ENCODE assay signal across 1 cellular context in the genomic region with DNA sequence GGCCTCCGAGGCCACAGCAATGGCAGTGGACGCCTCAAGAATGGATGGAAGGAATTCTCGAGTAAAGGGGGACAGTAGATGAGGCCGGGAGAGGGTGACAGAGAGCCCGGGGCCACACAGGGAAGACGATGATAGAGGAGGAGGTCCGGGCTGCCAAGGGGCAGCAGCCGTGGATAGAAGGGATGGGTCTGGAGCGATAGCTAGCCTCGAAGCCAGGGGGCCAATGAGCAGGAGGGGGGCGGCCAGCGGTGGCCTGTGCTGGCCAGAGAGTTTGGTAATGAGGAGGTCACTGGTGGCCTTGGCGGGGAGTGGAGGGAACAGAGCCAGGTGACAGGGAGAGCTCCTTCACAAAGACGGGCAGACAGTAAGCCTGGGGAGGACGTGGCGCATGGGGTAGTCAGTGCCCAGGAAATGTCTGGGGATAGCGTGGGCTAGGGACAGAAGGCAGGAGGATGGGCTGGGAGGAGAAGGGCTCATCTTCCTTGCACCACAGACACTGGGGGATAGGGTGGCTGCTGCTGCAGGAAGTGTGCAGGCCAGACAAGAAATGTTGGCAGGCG.
TF ChIP-seq lines count a peak whose summit lies in the region.

No MANE protein-coding gene starts in this region.

TF ChIP-seq in H1, 55 proteins besides CTCF, POLR2A, EP300 and RAD21:
- TF ChIP-seq SIN3A (conservative IDR thresholded peaks at IDR 0.05 in 1 of 2, IDR thresholded peaks at IDR 0.05 in 1 of 2; ENCODE audit: low read depth in 1 of 2, low read length in 2 of 2) (no peak), GTF2F1 (IDR thresholded peaks at IDR 0.05; ENCODE audit: borderline replicate concordance, low read depth, low read length) (no peak), ASH2L (IDR thresholded peaks at IDR 0.05; ENCODE audit: low read length) (no peak), TBP (IDR thresholded peaks at IDR 0.05; ENCODE audit: low read depth, low read length) (no peak), RNF2 (IDR thresholded peaks at IDR 0.05; ENCODE audit: borderline replicate concordance, low read depth, low read length, missing control alignments, poor library complexity, severe bottlenecking) (no peak), KDM4A (IDR thresholded peaks at IDR 0.05; ENCODE audit: low read depth, low read length, severe bottlenecking) (no peak), RFX5 (IDR thresholded peaks at IDR 0.05; ENCODE audit: borderline replicate concordance, low read depth, low read length) (no peak), JUND (IDR thresholded peaks at IDR 0.05; ENCODE audit: low read length) (no peak)
- TF ChIP-seq, protein P1, sequence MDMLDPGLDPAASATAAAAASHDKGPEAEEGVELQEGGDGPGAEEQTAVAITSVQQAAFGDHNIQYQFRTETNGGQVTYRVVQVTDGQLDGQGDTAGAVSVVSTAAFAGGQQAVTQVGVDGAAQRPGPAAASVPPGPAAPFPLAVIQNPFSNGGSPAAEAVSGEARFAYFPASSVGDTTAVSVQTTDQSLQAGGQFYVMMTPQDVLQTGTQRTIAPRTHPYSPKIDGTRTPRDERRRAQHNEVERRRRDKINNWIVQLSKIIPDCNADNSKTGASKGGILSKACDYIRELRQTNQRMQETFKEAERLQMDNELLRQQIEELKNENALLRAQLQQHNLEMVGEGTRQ (IDR thresholded peaks at IDR 0.05; ENCODE audit: low read length) = no peak
- TF ChIP-seq, protein P2, sequence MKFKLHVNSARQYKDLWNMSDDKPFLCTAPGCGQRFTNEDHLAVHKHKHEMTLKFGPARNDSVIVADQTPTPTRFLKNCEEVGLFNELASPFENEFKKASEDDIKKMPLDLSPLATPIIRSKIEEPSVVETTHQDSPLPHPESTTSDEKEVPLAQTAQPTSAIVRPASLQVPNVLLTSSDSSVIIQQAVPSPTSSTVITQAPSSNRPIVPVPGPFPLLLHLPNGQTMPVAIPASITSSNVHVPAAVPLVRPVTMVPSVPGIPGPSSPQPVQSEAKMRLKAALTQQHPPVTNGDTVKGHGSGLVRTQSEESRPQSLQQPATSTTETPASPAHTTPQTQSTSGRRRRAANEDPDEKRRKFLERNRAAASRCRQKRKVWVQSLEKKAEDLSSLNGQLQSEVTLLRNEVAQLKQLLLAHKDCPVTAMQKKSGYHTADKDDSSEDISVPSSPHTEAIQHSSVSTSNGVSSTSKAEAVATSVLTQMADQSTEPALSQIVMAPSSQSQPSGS (IDR thresholded peaks at IDR 0.05; ENCODE audit: low read length) = no peak
